In genomic region chr12:120885521-120885920, GRCh38 we compare ENCODE assay signal across 18 cellular contexts. TPM values are rescaled to one million over a fixed set of nuclear protein-coding genes. Genes with fewer than 3 reads are reported as not detected.
DNase-seq lines count a peak whose midpoint lies in the region; ATAC-seq, FAIRE-seq and TF ChIP-seq lines count a peak whose summit lies in the region.
"Had no signal": no experiment of that assay in that cellular context is flagged by ENCODE, and none has a peak within 500 bp of the region (broad histone marks: within the 10 kb centered on the region; RNA-seq: fewer than 3 reads in every experiment).

No MANE protein-coding gene starts in this region.

- H3K79me2 ChIP-seq in osteoblast (ENCODE audit: insufficient read depth, low read length) = peaks cover 73% of the 10 kb centered on the region

- no peaks in the 10 kb centered on the region for H3K36me3 ChIP-seq in osteoblast (ENCODE audit: insufficient read depth, low read length)

- peaks cover 36% of the 10 kb centered on the region for H3K4me1 Mint-ChIP-seq in activated naive CD4-positive, alpha-beta T cell treated with anti-CD3 and anti-CD28 coated beads, Interleukin-2, amount 10 ng/mL, durations not matched to agents 7 days and 5 days
- H3K4me1 Mint-ChIP-seq in activated naive CD8-positive, alpha-beta T cell treated with anti-CD3 and anti-CD28 coated beads, Interleukin-2, amount 50 U/mL, for 24 hours = peaks cover 57% of the 10 kb centered on the region
- H3K4me1 Mint-ChIP-seq: GM23338 had no signal

- H3K9me3 ChIP-seq in osteoblast (ENCODE audit: low read depth, low read length) = no peaks in the 10 kb centered on the region

- H3K4me2 ChIP-seq in osteoblast (ENCODE audit: insufficient read depth, low read length) = no peak overlapping the region
- H3K4me2 ChIP-seq: GM23338 had no signal

- H2AFZ ChIP-seq in osteoblast (ENCODE audit: low read length) = no peak overlapping the region
- H2AFZ ChIP-seq: GM23338 had no signal

- TF ChIP-seq CTCF in osteoblast (IDR thresholded peaks at IDR 0.05; ENCODE audit: extremely low read depth, low read depth, low read length) = no peak

- FAIRE-seq in GM19239 (lab: Jason Lieb, UNC) = peak; percentile 73
- FAIRE-seq: HTR-8/SVneo had no signal

- CTCF ChIA-PET in activated naive CD4-positive, alpha-beta T cell treated with anti-CD3 and anti-CD28 coated beads, Interleukin-2, amount 10 ng/mL, durations not matched to agents 7 days and 5 days (lab: Charles Lee) = no interaction called here

- H3K27ac Mint-ChIP-seq in activated naive CD4-positive, alpha-beta T cell treated with anti-CD3 and anti-CD28 coated beads, Interleukin-2, amount 10 ng/mL, durations not matched to agents 7 days and 5 days = peak overlapping the region; percentile 8
- peak overlapping the region; percentile 60 for H3K27ac Mint-ChIP-seq in activated naive CD8-positive, alpha-beta T cell treated with anti-CD3 and anti-CD28 coated beads, Interleukin-2, amount 50 U/mL, for 24 hours
- H3K27ac Mint-ChIP-seq: GM23338 had no signal

- H3K4me3 Mint-ChIP-seq in activated naive CD4-positive, alpha-beta T cell treated with anti-CD3 and anti-CD28 coated beads, Interleukin-2, amount 10 ng/mL, durations not matched to agents 7 days and 5 days = no peak overlapping the region
- no peak overlapping the region for H3K4me3 Mint-ChIP-seq in activated naive CD8-positive, alpha-beta T cell treated with anti-CD3 and anti-CD28 coated beads, Interleukin-2, amount 50 U/mL, for 24 hours
- H3K4me3 Mint-ChIP-seq: GM23338 had no signal

- ATAC-seq in activated naive CD8-positive, alpha-beta T cell treated with anti-CD3 and anti-CD28 coated beads, Interleukin-2, amount 50 U/mL, for 24 hours = no peak
- ATAC-seq: GM23338, Panc1, Right ventricle myocardium inferior, SK-N-SH treated with all-trans-retinoic acid at 6 μM for 48 hours had no signal

- peaks cover 16% of the 10 kb centered on the region for H4K20me1 ChIP-seq in osteoblast (ENCODE audit: insufficient read depth, low read length)

- DNase-seq in activated naive CD4-positive, alpha-beta T cell treated with anti-CD3 and anti-CD28 coated beads, Interleukin-2, amount 10 ng/mL, durations not matched to agents 7 days and 5 days = no peak
- no peak for DNase-seq in activated naive CD4-positive, alpha-beta T cell treated with anti-CD3 and anti-CD28 coated beads, Interleukin-2, amount 50 U/mL, for 16 hours
- DNase-seq in GM19239 (ENCODE audit: insufficient read length, low spot score) (no peak), osteoblast (ENCODE audit: insufficient read length, low spot score, missing footprints) (peak; percentile 5), CD1c-positive myeloid dendritic cell (ENCODE audit: extremely low spot score) (no peak), NCI-H510A treated with DMSO at 0.1 percent for 48 hours (lab: John Stamatoyannopoulos, UW) (no peak), NCI-H774 (lab: John Stamatoyannopoulos, UW) (no peak)
- no peak for DNase-seq in activated naive CD8-positive, alpha-beta T cell treated with anti-CD3 and anti-CD28 coated beads, Interleukin-2, amount 50 U/mL, for 24 hours
- DNase-seq: AML-193, NCI-H1436 treated with DMSO at 0.1 percent for 48 hours, NCI-H2107, NCI-H226, NCI-H526 treated with DMSO at 0.1 percent for 48 hours had no signal

- H3K27me3 ChIP-seq in osteoblast (ENCODE audit: insufficient read depth, low read length) = no peaks in the 10 kb centered on the region

- H3K4me3 ChIP-seq in osteoblast (ENCODE audit: insufficient read depth, low read length) = no peak overlapping the region
- H3K4me3 ChIP-seq: GM23338 had no signal

- no peaks in the 10 kb centered on the region for H3K9me3 Mint-ChIP-seq in activated naive CD4-positive, alpha-beta T cell treated with anti-CD3 and anti-CD28 coated beads, Interleukin-2, amount 10 ng/mL, durations not matched to agents 7 days and 5 days
- H3K9me3 Mint-ChIP-seq in activated naive CD8-positive, alpha-beta T cell treated with anti-CD3 and anti-CD28 coated beads, Interleukin-2, amount 50 U/mL, for 24 hours = no peaks in the 10 kb centered on the region
- H3K9me3 Mint-ChIP-seq: GM23338 had no signal

- H3K36me3 Mint-ChIP-seq in activated naive CD4-positive, alpha-beta T cell treated with anti-CD3 and anti-CD28 coated beads, Interleukin-2, amount 10 ng/mL, durations not matched to agents 7 days and 5 days = peaks cover 8% of the 10 kb centered on the region
- peaks cover 3% of the 10 kb centered on the region for H3K36me3 Mint-ChIP-seq in activated naive CD8-positive, alpha-beta T cell treated with anti-CD3 and anti-CD28 coated beads, Interleukin-2, amount 50 U/mL, for 24 hours (ENCODE audit: low read depth)

- no peak overlapping the region for H3K27ac ChIP-seq in osteoblast (ENCODE audit: low read depth, low read length)

- H3K4me1 ChIP-seq in osteoblast (ENCODE audit: insufficient read depth, low read length) = no peaks in the 10 kb centered on the region

- H3K27me3 Mint-ChIP-seq in activated naive CD4-positive, alpha-beta T cell treated with anti-CD3 and anti-CD28 coated beads, Interleukin-2, amount 10 ng/mL, durations not matched to agents 7 days and 5 days = no peaks in the 10 kb centered on the region
- H3K27me3 Mint-ChIP-seq in activated naive CD8-positive, alpha-beta T cell treated with anti-CD3 and anti-CD28 coated beads, Interleukin-2, amount 50 U/mL, for 24 hours = no peaks in the 10 kb centered on the region

RNA-seq across cellular contexts. Expression of gene SPPL3, which starts 18.6 kb away (rescaled TPM):
- 10.9 TPM in 2 replicates for total RNA-seq in osteoblast
